Comparison of ENCODE assay signal across 10 cellular contexts in genomic region chr7:100400656-100401055, GRCh38. TPM values are rescaled to one million over a fixed set of nuclear protein-coding genes. Genes with fewer than 3 reads are reported as not detected.
DNase-seq lines count a peak whose midpoint lies in the region; ATAC-seq, FAIRE-seq and TF ChIP-seq lines count a peak whose summit lies in the region.
"Had no signal": no experiment of that assay in that cellular context is flagged by ENCODE, and none has a peak within 500 bp of the region (broad histone marks: within the 10 kb centered on the region; RNA-seq: fewer than 3 reads in every experiment).

No MANE protein-coding gene starts in this region.

- H3K23me2 ChIP-seq in H1 (ENCODE audit: low read depth, low read length), result no peaks in the 10 kb centered on the region

- no peak overlapping the region for H3K4ac ChIP-seq in H1 (replicated peaks; ENCODE audit: insufficient read length, low read depth, low read length)

- no peaks in the 10 kb centered on the region for H3K79me2 ChIP-seq in H1 (ENCODE audit: control insufficient read depth in 1 of 2, insufficient read depth in 2 of 2, low read length in 2 of 2)
- no peaks in the 10 kb centered on the region for H3K79me2 ChIP-seq in smooth muscle cell (ENCODE audit: low read depth)

- POLR2A ChIA-PET in H1 (lab: Charles Lee; ENCODE audit: partially characterized antibody), result interaction anchor here (1.1 to 3.5 kb wide), 3 partner anchors 28 to 915 kb away, joined by 3 to 17 read pairs (median 4); partner anchors contain the start of genes PILRA and ZCWPW1

- no peak for TF ChIP-seq POLR2A in H1 (IDR thresholded peaks at IDR 0.05; ENCODE audit: control extremely low read depth in 1 of 2, low read depth in 2 of 2, low read length in 2 of 2)

- ATAC-seq in GM21619 (IDR thresholded peaks at IDR 0.05; ENCODE audit: unreplicated experiment), result no peak
- ATAC-seq: pancreas had no signal

- no peak overlapping the region for H2BK120ac ChIP-seq in H1 (replicated peaks; ENCODE audit: low read depth, low read length)

- H4K5ac ChIP-seq in H1 (ENCODE audit: insufficient read length, low read depth, low read length), result no peak overlapping the region

- CTCF ChIA-PET in activated naive CD4-positive, alpha-beta T cell treated with anti-CD3 and anti-CD28 coated beads for 36 hours (lab: Charles Lee), result no interaction called here
- CTCF ChIA-PET in H1 (lab: Charles Lee; ENCODE audit: partially characterized antibody), result interaction anchor here (0.7 to 2.8 kb wide), 19 partner anchors 9 to 165 kb away, joined by 3 to 17 read pairs (median 3); partner anchors contain the start of genes MEPCE and ZCWPW1

- no peak overlapping the region for H3K4me2 ChIP-seq in H1 (ENCODE audit: insufficient read depth in 1 of 2, low read depth in 2 of 2, low read length in 2 of 2)
- H3K4me2 ChIP-seq in smooth muscle cell, result no peak overlapping the region

- no peak overlapping the region for H3K18ac ChIP-seq in H1 (ENCODE audit: extremely low read depth, low read length)

- no peaks in the 10 kb centered on the region for H3K9me3 ChIP-seq in H1 (ENCODE audit: insufficient read depth in 2 of 2, low read depth in 1 of 2, low read length in 1 of 2)
- no peaks in the 10 kb centered on the region for H3K9me3 ChIP-seq in smooth muscle cell (replicated peaks; ENCODE audit: low read depth)
- H3K9me3 ChIP-seq: BLaER1 treated with 17β-estradiol and CSF1 and Interleukin-3, amounts not matched to agents 10 nM and 100 nM; pancreas had no signal

- H3K14ac ChIP-seq in H1 (ENCODE audit: insufficient read length), result no peak overlapping the region

- H3K36me3 ChIP-seq in H1 (ENCODE audit: control insufficient read depth in 2 of 4, insufficient read depth in 4 of 4, low read length in 3 of 4) (no peaks in the 10 kb centered on the region), smooth muscle cell (ENCODE audit: low read depth) (no peaks in the 10 kb centered on the region)
- H3K36me3 ChIP-seq: pancreas had no signal

- peak; percentile 57 to 71 for TF ChIP-seq RAD21 in H1 (IDR thresholded peaks at IDR 0.05 in 1 of 2, conservative IDR thresholded peaks at IDR 0.05 in 1 of 2; ENCODE audit: low read depth in 2 of 2, low read length in 2 of 2)

- H3K27ac ChIP-seq in H1 (ENCODE audit: low read depth, low read length) (no peak overlapping the region), smooth muscle cell (ENCODE audit: low read depth) (no peak overlapping the region)
- H3K27ac ChIP-seq: pancreas had no signal

- no peak overlapping the region for H3K27ac Mint-ChIP-seq in activated naive CD4-positive, alpha-beta T cell treated with anti-CD3 and anti-CD28 coated beads for 36 hours

- no peaks in the 10 kb centered on the region for H3K9me3 Mint-ChIP-seq in activated naive CD4-positive, alpha-beta T cell treated with anti-CD3 and anti-CD28 coated beads for 36 hours

- no peak overlapping the region for H2BK12ac ChIP-seq in H1 (ENCODE audit: low read depth, low read length)

- no peak overlapping the region for H2BK15ac ChIP-seq in H1 (ENCODE audit: low read length)

- WGBS in H1 (ENCODE audit: extremely low coverage in 1 of 2, insufficient coverage in 1 of 2, insufficient read length in 1 of 2, insufficient replicate concordance in 2 of 2, low coverage in 1 of 2, low lambda C conversion rate in 2 of 2, missing lambda C conversion rate in 1 of 2), 2 experiments, result 48% methylated on average over 9 of the region's 11 CpGs; no CpG with 5 or more reads in 1 of the 2 experiments
- WGBS in smooth muscle cell (ENCODE audit: low lambda C conversion rate), result 66% methylated on average over 11 of the region's 11 CpGs

- no peak for TF ChIP-seq EP300 in H1 (IDR thresholded peaks at IDR 0.05; ENCODE audit: borderline replicate concordance in 1 of 2, low read depth in 2 of 2, low read length in 2 of 2)

- intact Hi-C loops in activated naive CD4-positive, alpha-beta T cell treated with anti-CD3 and anti-CD28 coated beads for 36 hours (cut with micrococcal nuclease), result loop anchor here (1.0 kb wide), 1 partner anchor 50 kb away; no protein-coding TSS in a partner anchor

- no peak overlapping the region for H3K4me3 ChIP-seq in H1 (ENCODE audit: extremely low read depth in 1 of 4, insufficient read depth in 2 of 4, low read depth in 3 of 4, low read length in 4 of 4)
- no peak overlapping the region for H3K4me3 ChIP-seq in smooth muscle cell
- H3K4me3 ChIP-seq: BLaER1 treated with 17β-estradiol and CSF1 and Interleukin-3, amounts not matched to agents 10 nM and 100 nM; pancreas had no signal

- no peak overlapping the region for H3K4me3 Mint-ChIP-seq in activated naive CD4-positive, alpha-beta T cell treated with anti-CD3 and anti-CD28 coated beads for 36 hours

- no peaks in the 10 kb centered on the region for H3F3A ChIP-seq in smooth muscle cell (ENCODE audit: low read depth)

- no peak overlapping the region for H4K91ac ChIP-seq in H1 (replicated peaks; ENCODE audit: insufficient read length, low read length)

- no peak overlapping the region for H3K56ac ChIP-seq in H1 (replicated peaks; ENCODE audit: insufficient read length, low read depth, low read length)

- H2BK5ac ChIP-seq in H1 (ENCODE audit: low read depth, low read length), result no peak overlapping the region

- peaks cover 27% of the 10 kb centered on the region for H3K4me1 Mint-ChIP-seq in activated naive CD4-positive, alpha-beta T cell treated with anti-CD3 and anti-CD28 coated beads for 36 hours (ENCODE audit: low read depth)

- H4K20me1 ChIP-seq in H1 (replicated peaks in 1 of 2; ENCODE audit: control insufficient read depth in 1 of 2, insufficient read depth in 2 of 2, low read length in 2 of 2) (no peaks in the 10 kb centered on the region), smooth muscle cell (ENCODE audit: low read depth) (no peaks in the 10 kb centered on the region)
- H4K20me1 ChIP-seq: BLaER1 treated with 17β-estradiol and CSF1 and Interleukin-3, amounts not matched to agents 10 nM and 100 nM had no signal

- no peaks in the 10 kb centered on the region for H3K36me3 Mint-ChIP-seq in activated naive CD4-positive, alpha-beta T cell treated with anti-CD3 and anti-CD28 coated beads for 36 hours (ENCODE audit: low read depth)

- no peak overlapping the region for H4K8ac ChIP-seq in H1 (ENCODE audit: extremely low read depth, insufficient read depth, low read length)

- H2AFZ ChIP-seq in H1 (ENCODE audit: low read length) (0 out of 2 replicates have a peak overlapping the region, but pooled peaks have one; percentile 51), smooth muscle cell (ENCODE audit: low read depth) (no peak overlapping the region)

- H3K27me3 Mint-ChIP-seq in activated naive CD4-positive, alpha-beta T cell treated with anti-CD3 and anti-CD28 coated beads for 36 hours (ENCODE audit: low read depth), result peaks cover 8% of the 10 kb centered on the region

- H3K23ac ChIP-seq in H1 (ENCODE audit: insufficient read length), result no peak overlapping the region

- DNase-seq in activated naive CD4-positive, alpha-beta T cell treated with anti-CD3 and anti-CD28 coated beads for 36 hours, result peak; percentile 42
- DNase-seq in activated naive CD4-positive, alpha-beta T cell (lab: John Stamatoyannopoulos, UW), result no peak
- DNase-seq in OCI-M1 (lab: John Stamatoyannopoulos, UW) (peak; percentile 55), H1 (ENCODE audit: low read depth in 1 of 2, low spot score in 2 of 2) (peak in 1 of 2 experiments; percentile 63), smooth muscle cell (lab: John Stamatoyannopoulos, UW; ENCODE audit: unreplicated experiment) (no peak), AG08395 (ENCODE audit: low spot score) (no peak)
- DNase-seq in stimulated activated CD4-positive, alpha-beta T cell treated with anti-CD3 and anti-CD28 coated beads, Interleukin-2, amount 100 ng/mL, for 48 hours, result no peak
- DNase-seq: pancreas had no signal

- H3K4me1 ChIP-seq in H1 (replicated peaks in 1 of 4; ENCODE audit: control insufficient read depth in 3 of 4, insufficient read depth in 4 of 4, low read length in 3 of 4) (peaks cover 0 to 10% (median 5%) of the 10 kb centered on the region in 4 experiments; a peak in 6 of 7 replicates), smooth muscle cell (ENCODE audit: low read depth) (no peaks in the 10 kb centered on the region)
- H3K4me1 ChIP-seq: pancreas had no signal

- TF ChIP-seq CTCF in H1 (IDR thresholded peaks at IDR 0.05; ENCODE audit: control extremely low read depth in 1 of 3, insufficient read depth in 1 of 3, low read depth in 1 of 3, low read length in 3 of 3) (peak; percentile 56 to 67 (median 63)), smooth muscle cell (IDR thresholded peaks at IDR 0.05; ENCODE audit: borderline replicate concordance, insufficient read depth, poor library complexity, severe bottlenecking) (peak; percentile 19)

- H3K9ac ChIP-seq in H1 (replicated peaks in 1 of 4; ENCODE audit: extremely low read depth in 1 of 4, low read depth in 3 of 4, low read length in 3 of 4) (no peak overlapping the region; a peak in 1 of 7 replicates), smooth muscle cell (ENCODE audit: low read depth) (no peak overlapping the region)
- H3K9ac ChIP-seq: BLaER1 treated with 17β-estradiol and CSF1 and Interleukin-3, amounts not matched to agents 10 nM and 100 nM had no signal

- H2BK20ac ChIP-seq in H1 (ENCODE audit: low read length), result no peak overlapping the region

- no peaks in the 10 kb centered on the region for H3K79me1 ChIP-seq in H1 (ENCODE audit: low read depth, low read length)

- H2AK5ac ChIP-seq in H1 (ENCODE audit: low read depth, low read length), result no peak overlapping the region

- peaks cover 0 to 2% (median 0%) of the 10 kb centered on the region in 4 experiments; a peak in 1 of 7 replicates for H3K27me3 ChIP-seq in H1 (replicated peaks in 1 of 4; ENCODE audit: control insufficient read depth in 3 of 4, extremely low read depth in 1 of 4, insufficient read depth in 3 of 4, low read length in 3 of 4)
- peaks cover 12% of the 10 kb centered on the region for H3K27me3 ChIP-seq in smooth muscle cell (ENCODE audit: low read depth)
- H3K27me3 ChIP-seq: BLaER1 treated with 17β-estradiol and CSF1 and Interleukin-3, amounts not matched to agents 10 nM and 100 nM; pancreas had no signal

- FAIRE-seq in H1 (lab: Jason Lieb, UNC), result no peak
- FAIRE-seq: pancreas had no signal

RNA-seq across cellular contexts. Expression of gene PILRA, which starts 27.4 kb away (rescaled TPM):
- under 1 TPM; 0.27 to 0.29 TPM for total RNA-seq in activated naive CD4-positive, alpha-beta T cell treated with anti-CD3 and anti-CD28 coated beads for 36 hours
- total RNA-seq in H1 (2021; fragmentation: NEBNext Ultra II Directional; extraction: Animal tissue kit (Norgen Biotek cat#: 25700)), result 7.3 and 7.6 TPM in 2 replicates
- polyA plus RNA-seq in H1 (2011; rRNA removed) (10.6 and 14.6 TPM in 2 replicates), smooth muscle cell (1.8 and 2.0 TPM in 2 replicates)
- polyA plus RNA-seq in H1 (2011; cell fraction: cytosol; rRNA removed), result 10.5 TPM
- polyA plus RNA-seq in H1 (2011; cell fraction: nucleus; rRNA removed), result 28.5 TPM
- polyA plus RNA-seq in H1 (2012, experiment 1 of 2), result 4.3 to 10.2 TPM (median 6.3 TPM) in 4 replicates
- 1.2 TPM for polyA plus RNA-seq in H1 (2012, experiment 2 of 2)
- polyA plus RNA-seq in H1 (2013, experiment 1 of 2), result 4.1 TPM
- 3.1 TPM for polyA plus RNA-seq in H1 (2013, experiment 2 of 2)
- polyA minus RNA-seq in H1 (2011; rRNA and poly(A)+ RNA removed), result 1.5 and 3.7 TPM in 2 replicates
- polyA minus RNA-seq in H1 (2011; cell fraction: cytosol; rRNA and poly(A)+ RNA removed), result not detected
- 8.8 TPM for polyA minus RNA-seq in H1 (2011; cell fraction: nucleus; rRNA and poly(A)+ RNA removed)
- total RNA-seq in smooth muscle cell, result 1.3 and 1.4 TPM in 2 replicates

RNA-seq across cellular contexts. Expression of gene ZCWPW1, which starts 27.8 kb away (rescaled TPM):
- total RNA-seq in activated naive CD4-positive, alpha-beta T cell treated with anti-CD3 and anti-CD28 coated beads for 36 hours, result 1 to 10 TPM; 3.5 to 5.2 TPM
- 1.4 and 2.7 TPM in 2 replicates for total RNA-seq in H1 (2021; fragmentation: NEBNext Ultra II Directional; extraction: Animal tissue kit (Norgen Biotek cat#: 25700))
- 0.51 and 0.75 TPM in 2 replicates for polyA plus RNA-seq in H1 (2011; rRNA removed)
- polyA plus RNA-seq in H1 (2011; cell fraction: cytosol; rRNA removed), result 1.5 TPM
- polyA plus RNA-seq in H1 (2011; cell fraction: nucleus; rRNA removed), result 2.8 TPM
- polyA plus RNA-seq in H1 (2012, experiment 1 of 2), result 1.0 to 2.7 TPM (median 1.6 TPM) in 4 replicates
- polyA plus RNA-seq in H1 (2012, experiment 2 of 2), result 0.33 TPM
- polyA plus RNA-seq in H1 (2013, experiment 1 of 2), result 2.0 TPM
- 1.5 TPM for polyA plus RNA-seq in H1 (2013, experiment 2 of 2)
- 0.29 and 0.69 TPM in 2 replicates for polyA minus RNA-seq in H1 (2011; rRNA and poly(A)+ RNA removed)
- not detected for polyA minus RNA-seq in H1 (2011; cell fraction: cytosol; rRNA and poly(A)+ RNA removed)
- polyA minus RNA-seq in H1 (2011; cell fraction: nucleus; rRNA and poly(A)+ RNA removed), result 1.3 TPM
- 0.27 and 5.3 TPM in 2 replicates for total RNA-seq in smooth muscle cell
- 3.8 and 3.9 TPM in 2 replicates for polyA plus RNA-seq in smooth muscle cell

RNA-seq across cellular contexts. Expression of gene MEPCE, which starts 29.0 kb away (rescaled TPM):
- 10 to 100 TPM; 39.3 to 39.7 TPM for total RNA-seq in activated naive CD4-positive, alpha-beta T cell treated with anti-CD3 and anti-CD28 coated beads for 36 hours
- 48.8 and 51.2 TPM in 2 replicates for total RNA-seq in H1 (2021; fragmentation: NEBNext Ultra II Directional; extraction: Animal tissue kit (Norgen Biotek cat#: 25700))
- 22.8 and 25.8 TPM in 2 replicates for polyA plus RNA-seq in H1 (2011; rRNA removed)
- polyA plus RNA-seq in H1 (2011; cell fraction: cytosol; rRNA removed), result 20.3 TPM
- 31.4 TPM for polyA plus RNA-seq in H1 (2011; cell fraction: nucleus; rRNA removed)
- 31.7 to 46.6 TPM (median 42.9 TPM) in 4 replicates for polyA plus RNA-seq in H1 (2012, experiment 1 of 2)
- polyA plus RNA-seq in H1 (2012, experiment 2 of 2), result 45.8 TPM
- polyA plus RNA-seq in H1 (2013, experiment 1 of 2), result 25.2 TPM
- polyA plus RNA-seq in H1 (2013, experiment 2 of 2), result 24.6 TPM
- 36.0 and 42.1 TPM in 2 replicates for polyA minus RNA-seq in H1 (2011; rRNA and poly(A)+ RNA removed)
- polyA minus RNA-seq in H1 (2011; cell fraction: cytosol; rRNA and poly(A)+ RNA removed), result 18.4 TPM
- polyA minus RNA-seq in H1 (2011; cell fraction: nucleus; rRNA and poly(A)+ RNA removed), result 31.3 TPM
- total RNA-seq in smooth muscle cell, result 19.7 and 20.3 TPM in 2 replicates
- 14.8 and 14.9 TPM in 2 replicates for polyA plus RNA-seq in smooth muscle cell

RNA-seq across cellular contexts. Expression of gene PPP1R35, which starts 35.6 kb away (rescaled TPM):
- 10 to 100 TPM; 45.3 to 53.6 TPM for total RNA-seq in activated naive CD4-positive, alpha-beta T cell treated with anti-CD3 and anti-CD28 coated beads for 36 hours
- 53.8 and 58.2 TPM in 2 replicates for total RNA-seq in H1 (2021; fragmentation: NEBNext Ultra II Directional; extraction: Animal tissue kit (Norgen Biotek cat#: 25700))
- polyA plus RNA-seq in H1 (2011; rRNA removed) (52.3 and 78.4 TPM in 2 replicates), smooth muscle cell (41.6 and 46.0 TPM in 2 replicates)
- polyA plus RNA-seq in H1 (2011; cell fraction: cytosol; rRNA removed), result 63.4 TPM
- 97.9 TPM for polyA plus RNA-seq in H1 (2011; cell fraction: nucleus; rRNA removed)
- 42.3 to 54.4 TPM (median 51.6 TPM) in 4 replicates for polyA plus RNA-seq in H1 (2012, experiment 1 of 2)
- 48.2 TPM for polyA plus RNA-seq in H1 (2012, experiment 2 of 2)
- polyA plus RNA-seq in H1 (2013, experiment 1 of 2), result 131 TPM
- polyA plus RNA-seq in H1 (2013, experiment 2 of 2), result 122 TPM
- polyA minus RNA-seq in H1 (2011; rRNA and poly(A)+ RNA removed), result 2.5 and 4.6 TPM in 2 replicates
- polyA minus RNA-seq in H1 (2011; cell fraction: cytosol; rRNA and poly(A)+ RNA removed), result 22.1 TPM
- 18.2 TPM for polyA minus RNA-seq in H1 (2011; cell fraction: nucleus; rRNA and poly(A)+ RNA removed)
- 12.5 and 21.5 TPM in 2 replicates for total RNA-seq in smooth muscle cell

RNA-seq across cellular contexts. Expression of gene PILRB, which starts 42.7 kb away (rescaled TPM):
- 10 to 100 TPM; 30.5 to 31.4 TPM for total RNA-seq in activated naive CD4-positive, alpha-beta T cell treated with anti-CD3 and anti-CD28 coated beads for 36 hours
- total RNA-seq in H1 (2021; fragmentation: NEBNext Ultra II Directional; extraction: Animal tissue kit (Norgen Biotek cat#: 25700)), result 32.2 and 34.4 TPM in 2 replicates
- 49.9 and 66.4 TPM in 2 replicates for polyA plus RNA-seq in H1 (2011; rRNA removed)
- polyA plus RNA-seq in H1 (2011; cell fraction: cytosol; rRNA removed), result 79.7 TPM
- 359 TPM for polyA plus RNA-seq in H1 (2011; cell fraction: nucleus; rRNA removed)
- 30.1 to 49.2 TPM (median 44.8 TPM) in 4 replicates for polyA plus RNA-seq in H1 (2012, experiment 1 of 2)
- 16.2 TPM for polyA plus RNA-seq in H1 (2012, experiment 2 of 2)
- polyA plus RNA-seq in H1 (2013, experiment 1 of 2), result 22.7 TPM
- polyA plus RNA-seq in H1 (2013, experiment 2 of 2), result 18.3 TPM
- 16.8 and 26.5 TPM in 2 replicates for polyA minus RNA-seq in H1 (2011; rRNA and poly(A)+ RNA removed)
- polyA minus RNA-seq in H1 (2011; cell fraction: cytosol; rRNA and poly(A)+ RNA removed), result 7.7 TPM
- polyA minus RNA-seq in H1 (2011; cell fraction: nucleus; rRNA and poly(A)+ RNA removed), result 50.2 TPM
- total RNA-seq in smooth muscle cell, result 12.0 TPM in 2 replicates
- 10.1 and 14.5 TPM in 2 replicates for polyA plus RNA-seq in smooth muscle cell

Comparison
In these comparisons a context has a peak if more than half of its experiments do, and no peak if none do; other contexts are left out.
1. DNase-seq: peak in activated naive CD4-positive, alpha-beta T cell treated with anti-CD3 and anti-CD28 coated beads for 36 hours (single experiment) and OCI-M1 (single experiment); none in activated naive CD4-positive, alpha-beta T cell (0 of 4), smooth muscle cell (single experiment), AG08395 (single experiment) and stimulated activated CD4-positive, alpha-beta T cell treated with anti-CD3 and anti-CD28 coated beads, Interleukin-2, amount 100 ng/mL, for 48 hours (0 of 2).